ENCODE assay signal across 8 cellular contexts in the genomic region with DNA sequence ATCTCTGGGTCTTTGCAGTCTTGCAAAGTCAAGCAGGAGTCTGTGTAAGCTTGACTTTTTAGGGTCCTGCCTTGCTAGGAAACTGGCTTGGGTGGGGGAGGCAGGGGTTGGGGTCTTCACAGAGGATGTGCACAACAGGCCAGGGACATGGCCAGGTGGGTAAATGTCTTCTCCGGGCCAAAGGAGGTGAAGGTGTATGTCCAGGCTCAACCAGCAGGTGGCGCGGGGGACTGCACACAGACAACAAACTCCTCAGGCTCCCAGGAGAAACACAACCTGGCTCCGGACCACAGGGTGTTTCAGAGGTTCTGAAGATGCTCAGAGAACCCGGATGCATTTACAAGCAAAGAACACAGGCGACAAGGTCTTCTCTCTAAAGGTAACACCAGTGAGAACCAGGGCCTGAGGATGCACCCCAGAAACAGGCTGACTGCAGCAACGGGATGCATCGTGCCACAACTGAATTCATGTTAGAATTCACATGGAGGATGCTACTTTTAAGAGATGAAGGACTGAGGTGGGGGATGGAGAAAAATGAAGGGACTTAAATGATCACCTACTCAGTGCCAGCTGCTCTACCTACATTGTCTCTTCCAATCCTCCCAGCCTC. TPM values are rescaled to one million over a fixed set of nuclear protein-coding genes. Genes with fewer than 3 reads are reported as not detected.
DNase-seq lines count a peak whose midpoint lies in the region; ATAC-seq and TF ChIP-seq lines count a peak whose summit lies in the region.

No MANE protein-coding gene starts in this region.

- peaks cover 51% of the 10 kb centered on the region for H3K4me1 Mint-ChIP-seq in progenitor cell of endocrine pancreas (ENCODE audit: low read depth)

- peaks cover 48% of the 10 kb centered on the region for H3K27me3 Mint-ChIP-seq in progenitor cell of endocrine pancreas

- ATAC-seq in activated CD4-positive, CD25-positive, alpha-beta regulatory T cell treated with anti-CD3 and anti-CD28 coated beads, Interleukin-2, amount 50 U/mL, for 24 hours: no peak
- ATAC-seq in HG02973 (IDR thresholded peaks at IDR 0.05; ENCODE audit: unreplicated experiment) (no peak), HG03565 (IDR thresholded peaks at IDR 0.05; ENCODE audit: unreplicated experiment) (no peak)

- DNase-seq in activated CD4-positive, CD25-positive, alpha-beta regulatory T cell (lab: John Stamatoyannopoulos, UW): peak in 3 of 4 experiments; percentile 18 to 37 (median 18)
- DNase-seq in NCI-H774 (lab: John Stamatoyannopoulos, UW) (peak; percentile 2), activated T-cell treated with anti-CD3 and anti-CD28 coated beads for 4 hours (peak; percentile 26), fibroblast of villous mesenchyme (ENCODE audit: low read depth) (peak; percentile 71), progenitor cell of endocrine pancreas (ENCODE audit: low spot score, unreplicated experiment) (peak; percentile 57)

- H3K36me3 Mint-ChIP-seq in progenitor cell of endocrine pancreas (ENCODE audit: insufficient read depth): no peaks in the 10 kb centered on the region

- H3K4me3 Mint-ChIP-seq in progenitor cell of endocrine pancreas (ENCODE audit: low read depth): no peak overlapping the region

- no peaks in the 10 kb centered on the region for H3K9me3 Mint-ChIP-seq in progenitor cell of endocrine pancreas (ENCODE audit: low read depth)

- peak; percentile 78 for TF ChIP-seq CTCF in fibroblast of villous mesenchyme (IDR thresholded peaks at IDR 0.05; ENCODE audit: insufficient read depth, low read depth, low read length)
- TF ChIP-seq CTCF in progenitor cell of endocrine pancreas (IDR thresholded peaks at IDR 0.05; ENCODE audit: unreplicated experiment): peak; percentile 73

- H3K27ac Mint-ChIP-seq in progenitor cell of endocrine pancreas: peak overlapping the region; percentile 35

- no peak overlapping the region for H3K4me3 ChIP-seq in fibroblast of villous mesenchyme (ENCODE audit: low read depth, low read length)

RNA-seq across cellular contexts. Expression of gene PLEKHG3, which starts 56.0 kb away (rescaled TPM):
- total RNA-seq in fibroblast of villous mesenchyme: 8.7 and 11.2 TPM in 2 replicates
- total RNA-seq in progenitor cell of endocrine pancreas: 76.0 and 81.0 TPM in 2 replicates

Comparison
In these comparisons a context has a peak if more than half of its experiments do, and no peak if none do; other contexts are left out.
1. DNase-seq: peak in every context shown above with its lines; median percentile 71 in fibroblast of villous mesenchyme; 57 in progenitor cell of endocrine pancreas; 26 in activated T-cell treated with anti-CD3 and anti-CD28 coated beads for 4 hours; 18 in activated CD4-positive, CD25-positive, alpha-beta regulatory T cell; 2 in NCI-H774.